ENCODE assay signal across 17 cellular contexts in genomic region chr11:126495281-126495680, GRCh38.
"Had no signal": no experiment of that assay in that cellular context is flagged by ENCODE, and none has a peak within 500 bp of the region (broad histone marks: within the 10 kb centered on the region; RNA-seq: fewer than 3 reads in every experiment).

No MANE protein-coding gene starts in this region.

- H3K27me3 ChIP-seq: body of pancreas, thyroid gland had no signal

- H3K36me3 ChIP-seq: lower lobe of right lung, thyroid gland had no signal

- H3K4me3 ChIP-seq: body of pancreas, lower lobe of right lung, thyroid gland had no signal

- DNase-seq: activated CD4-positive, alpha-beta T cell treated with anti-CD3 and anti-CD28 coated beads, Interleukin-2, amount 10 ng/mL, durations not matched to agents 7 days and 5 days; activated CD4-positive, CD25-positive, alpha-beta regulatory T cell treated with anti-CD3 and anti-CD28 coated beads, Interleukin-2, amount 50 U/mL, for 72 hours; activated CD8-positive, alpha-beta T cell treated with anti-CD3 and anti-CD28 coated beads for 36 hours; activated gamma-delta T cell; activated naive CD4-positive, alpha-beta T cell treated with anti-CD3 and anti-CD28 coated beads, Interleukin-2, amount 50 U/mL, for 16 hours; activated naive CD8-positive, alpha-beta T cell treated with anti-CD3 and anti-CD28 coated beads, Interleukin-2, amount 50 U/mL, for 24 hours; anterior cingulate cortex; effector CD4-positive, alpha-beta T cell; erythroblast; foreskin fibroblast; kidney; lower lobe of right lung; stimulated activated CD4-positive, alpha-beta T cell treated with anti-CD3 and anti-CD28 coated beads, Interleukin-4, amount 100 ng/mL, for 24 hours; stimulated activated naive CD4-positive, alpha-beta T cell treated with Interleukin-2 at 50 U/mL for 16 hours; thyroid gland had no signal

- ATAC-seq: activated CD8-positive, alpha-beta T cell treated with anti-CD3 and anti-CD28 coated beads for 36 hours; activated naive CD8-positive, alpha-beta T cell treated with anti-CD3 and anti-CD28 coated beads, Interleukin-2, amount 50 U/mL, for 24 hours; body of pancreas; left lobe of liver had no signal

- H3K9me3 ChIP-seq: body of pancreas, lower lobe of right lung, thyroid gland had no signal

- H3K27ac ChIP-seq: body of pancreas, lower lobe of right lung, thyroid gland had no signal

- H3K4me1 ChIP-seq: body of pancreas, lower lobe of right lung, thyroid gland had no signal
